Comparison of ENCODE assay signal across 19 cellular contexts in the genomic region with DNA sequence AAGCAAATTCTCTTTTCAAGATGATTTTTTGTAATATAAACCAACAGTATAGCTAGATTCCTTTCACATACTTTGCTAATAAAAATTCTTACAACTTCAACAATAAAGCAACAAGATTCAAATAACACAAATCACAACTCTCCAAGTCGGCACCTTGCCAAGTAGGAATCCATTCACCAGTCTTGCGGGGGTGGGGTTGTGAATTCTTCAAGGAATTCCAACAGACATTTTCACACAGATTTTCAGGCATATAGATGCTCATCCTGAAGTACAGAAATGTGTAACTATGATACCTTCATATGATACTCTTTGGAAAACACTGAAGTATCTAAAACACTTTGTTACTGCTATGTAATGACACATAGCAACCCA. TPM values are rescaled to one million over a fixed set of nuclear protein-coding genes. Genes with fewer than 3 reads are reported as not detected.
DNase-seq lines count a peak whose midpoint lies in the region; ATAC-seq and TF ChIP-seq lines count a peak whose summit lies in the region.
"Had no signal": no experiment of that assay in that cellular context is flagged by ENCODE, and none has a peak within 500 bp of the region (broad histone marks: within the 10 kb centered on the region; RNA-seq: fewer than 3 reads in every experiment).

No MANE protein-coding gene starts in this region.

- no peaks in the 10 kb centered on the region for H4K20me1 ChIP-seq in DOHH2 (ENCODE audit: control insufficient read depth, insufficient read depth, low read depth, low read length)

- H3K27ac Mint-ChIP-seq in activated CD8-positive, alpha-beta memory T cell treated with anti-CD3 and anti-CD28 coated beads, Interleukin-2, amount 10 ng/mL, durations not matched to agents 7 days and 5 days = peak overlapping the region; percentile 86
- no peak overlapping the region for H3K27ac Mint-ChIP-seq in endodermal cell
- peak overlapping the region; percentile 80 for H3K27ac Mint-ChIP-seq in stimulated activated effector memory CD8-positive, alpha-beta T cell treated with anti-CD3 and anti-CD28 coated beads, Interleukin-12 subunit alpha, Interleukin-12 subunit beta, amount 100 ng/mL, for 72 hours
- H3K27ac Mint-ChIP-seq: activated B cell treated with CpG ODN at 0.5 μM for 24 hours had no signal

- TF ChIP-seq CTCF in DOHH2 (IDR thresholded peaks at IDR 0.05; ENCODE audit: low read depth, low read length, poor library complexity, severe bottlenecking) (no peak), endodermal cell (conservative IDR thresholded peaks at IDR 0.05) (no peak)

- no peaks in the 10 kb centered on the region for H3K27me3 Mint-ChIP-seq in activated CD8-positive, alpha-beta memory T cell treated with anti-CD3 and anti-CD28 coated beads, Interleukin-2, amount 10 ng/mL, durations not matched to agents 7 days and 5 days
- peaks cover 7% of the 10 kb centered on the region for H3K27me3 Mint-ChIP-seq in endodermal cell (ENCODE audit: insufficient read depth)
- H3K27me3 Mint-ChIP-seq: activated B cell treated with CpG ODN at 0.5 μM for 24 hours had no signal

- ATAC-seq in activated CD8-positive, alpha-beta memory T cell treated with anti-CD3 and anti-CD28 coated beads, Interleukin-2, amount 10 ng/mL, durations not matched to agents 7 days and 5 days = no peak
- ATAC-seq in stimulated activated effector memory CD8-positive, alpha-beta T cell treated with anti-CD3 and anti-CD28 coated beads, Interleukin-12 subunit alpha, Interleukin-12 subunit beta, amount 100 ng/mL, for 72 hours = no peak
- no peak for ATAC-seq in GM21717 (IDR thresholded peaks at IDR 0.05; ENCODE audit: unreplicated experiment)
- ATAC-seq in GM21786 (IDR thresholded peaks at IDR 0.05; ENCODE audit: unreplicated experiment) = no peak
- ATAC-seq: body of pancreas, HCT116, heart right ventricle had no signal

- H3K4me1 ChIP-seq in DOHH2 (ENCODE audit: control insufficient read depth, low read length) (peaks cover 13% of the 10 kb centered on the region), endodermal cell (ENCODE audit: control insufficient read depth, insufficient read depth, low read length) (no peaks in the 10 kb centered on the region)
- H3K4me1 ChIP-seq: body of pancreas, parathyroid adenoma, sigmoid colon had no signal

- peaks cover 54% of the 10 kb centered on the region for H3K4me1 Mint-ChIP-seq in activated CD8-positive, alpha-beta memory T cell treated with anti-CD3 and anti-CD28 coated beads, Interleukin-2, amount 10 ng/mL, durations not matched to agents 7 days and 5 days
- H3K4me1 Mint-ChIP-seq in endodermal cell = no peaks in the 10 kb centered on the region
- H3K4me1 Mint-ChIP-seq in stimulated activated effector memory CD8-positive, alpha-beta T cell treated with anti-CD3 and anti-CD28 coated beads, Interleukin-12 subunit alpha, Interleukin-12 subunit beta, amount 100 ng/mL, for 72 hours = peaks cover 73% of the 10 kb centered on the region

- H3K27me3 ChIP-seq in DOHH2 (ENCODE audit: control insufficient read depth, low read length) (peaks cover 62% of the 10 kb centered on the region), endodermal cell (ENCODE audit: control insufficient read depth, insufficient read depth, low read length, poor library complexity, severe bottlenecking) (no peaks in the 10 kb centered on the region)
- H3K27me3 ChIP-seq: body of pancreas, sigmoid colon had no signal

- H3K36me3 ChIP-seq in DOHH2 (ENCODE audit: control insufficient read depth, low read length) = no peaks in the 10 kb centered on the region
- H3K36me3 ChIP-seq in endodermal cell (ENCODE audit: control insufficient read depth, insufficient read depth, low read length) = no peaks in the 10 kb centered on the region
- H3K36me3 ChIP-seq: heart right ventricle, sigmoid colon had no signal

- H3K9ac ChIP-seq in endodermal cell (ENCODE audit: extremely low read depth, low read length, poor library complexity, severe bottlenecking) = no peak overlapping the region
- H3K9ac ChIP-seq: parathyroid adenoma had no signal

- CTCF ChIA-PET in activated CD8-positive, alpha-beta memory T cell treated with anti-CD3 and anti-CD28 coated beads, Interleukin-2, amount 10 ng/mL, durations not matched to agents 7 days and 5 days (lab: Charles Lee) = interaction anchor here (0.7 to 3.2 kb wide), 8 partner anchors 11 to 61 kb away, joined by 3 to 25 read pairs (median 6); a partner anchor contains a TSS

- no peak overlapping the region for H3K4me3 ChIP-seq in DOHH2 (ENCODE audit: low read length)
- no peak overlapping the region for H3K4me3 ChIP-seq in endodermal cell (ENCODE audit: low read length)
- H3K4me3 ChIP-seq: body of pancreas, coronary artery, heart right ventricle, sigmoid colon had no signal

- no peaks in the 10 kb centered on the region for H3K79me2 ChIP-seq in DOHH2 (ENCODE audit: control insufficient read depth, low read length)
- H3K79me2 ChIP-seq: parathyroid adenoma had no signal

- no peak for DNase-seq in activated CD8-positive, alpha-beta memory T cell treated with anti-CD3 and anti-CD28 coated beads, Interleukin-2, amount 10 ng/mL, durations not matched to agents 7 days and 5 days
- no peak for DNase-seq in activated CD8-positive, alpha-beta memory T cell treated with anti-CD3 and anti-CD28 coated beads, Interleukin-2, amount 50 U/mL, for 4 hours
- DNase-seq in endodermal cell (peak; percentile 7), NCI-H1417 treated with DMSO at 0.1 percent for 48 hours (lab: John Stamatoyannopoulos, UW) (no peak)
- no peak for DNase-seq in stimulated activated effector memory CD8-positive, alpha-beta T cell treated with anti-CD3 and anti-CD28 coated beads, Interleukin-12 subunit alpha, Interleukin-12 subunit beta, amount 100 ng/mL, for 72 hours (ENCODE audit: low spot score in 2 of 2)
- DNase-seq: ACHN; activated B cell treated with CpG ODN at 0.5 μM for 24 hours; activated CD8-positive, alpha-beta memory T cell treated with anti-CD3 and anti-CD28 coated beads, Interleukin-2, amount 50 U/mL, for 48 hours; body of pancreas; DMS79; heart right ventricle; sigmoid colon; stimulated activated CD4-positive, alpha-beta T cell treated with anti-CD3 and anti-CD28 coated beads, Interleukin-1b, Interleukin-23, amount 100 ng/mL, for 48 hours had no signal

- H3K9me2 ChIP-seq in DOHH2 (replicated peaks; ENCODE audit: control insufficient read depth, low read length) = no peaks in the 10 kb centered on the region

- H3K36me3 Mint-ChIP-seq in activated CD8-positive, alpha-beta memory T cell treated with anti-CD3 and anti-CD28 coated beads, Interleukin-2, amount 10 ng/mL, durations not matched to agents 7 days and 5 days = no peaks in the 10 kb centered on the region
- no peaks in the 10 kb centered on the region for H3K36me3 Mint-ChIP-seq in endodermal cell (ENCODE audit: low read depth)
- no peaks in the 10 kb centered on the region for H3K36me3 Mint-ChIP-seq in stimulated activated effector memory CD8-positive, alpha-beta T cell treated with anti-CD3 and anti-CD28 coated beads, Interleukin-12 subunit alpha, Interleukin-12 subunit beta, amount 100 ng/mL, for 72 hours

- H3K27ac ChIP-seq in DOHH2 (ENCODE audit: low read depth, low read length) = no peak overlapping the region
- no peak overlapping the region for H3K27ac ChIP-seq in endodermal cell (ENCODE audit: low read depth, low read length)
- H3K27ac ChIP-seq: body of pancreas, coronary artery, parathyroid adenoma, sigmoid colon had no signal

- peak overlapping the region; percentile 35 for H3K4me2 ChIP-seq in DOHH2 (ENCODE audit: low read length)

- peak overlapping the region; percentile 29 for H3K4me3 Mint-ChIP-seq in activated CD8-positive, alpha-beta memory T cell treated with anti-CD3 and anti-CD28 coated beads, Interleukin-2, amount 10 ng/mL, durations not matched to agents 7 days and 5 days
- no peak overlapping the region for H3K4me3 Mint-ChIP-seq in endodermal cell
- H3K4me3 Mint-ChIP-seq in stimulated activated effector memory CD8-positive, alpha-beta T cell treated with anti-CD3 and anti-CD28 coated beads, Interleukin-12 subunit alpha, Interleukin-12 subunit beta, amount 100 ng/mL, for 72 hours = peak overlapping the region; percentile 68

- no peaks in the 10 kb centered on the region for H3K9me3 Mint-ChIP-seq in activated CD8-positive, alpha-beta memory T cell treated with anti-CD3 and anti-CD28 coated beads, Interleukin-2, amount 10 ng/mL, durations not matched to agents 7 days and 5 days (ENCODE audit: low read depth)
- no peaks in the 10 kb centered on the region for H3K9me3 Mint-ChIP-seq in endodermal cell
- H3K9me3 Mint-ChIP-seq in stimulated activated effector memory CD8-positive, alpha-beta T cell treated with anti-CD3 and anti-CD28 coated beads, Interleukin-12 subunit alpha, Interleukin-12 subunit beta, amount 100 ng/mL, for 72 hours = no peaks in the 10 kb centered on the region
- H3K9me3 Mint-ChIP-seq: activated B cell treated with CpG ODN at 0.5 μM for 24 hours had no signal

- no peaks in the 10 kb centered on the region for H3K9me3 ChIP-seq in DOHH2 (ENCODE audit: control insufficient read depth, insufficient read depth, low read length)
- no peaks in the 10 kb centered on the region for H3K9me3 ChIP-seq in endodermal cell (ENCODE audit: control insufficient read depth, low read length)
- H3K9me3 ChIP-seq: body of pancreas, heart right ventricle, sigmoid colon had no signal

- 92 to 100% methylated on average over 1 to 2 of the region's 2 CpGs for WGBS in endodermal cell (ENCODE audit: insufficient coverage in 1 of 2, insufficient read length in 1 of 2), 2 experiments

- H3F3A ChIP-seq in DOHH2 (ENCODE audit: control insufficient read depth, insufficient read depth) = no peaks in the 10 kb centered on the region

RNA-seq across cellular contexts. Expression of a gene that starts 36.5 kb away (rescaled TPM):
- total RNA-seq in activated CD8-positive, alpha-beta memory T cell treated with anti-CD3 and anti-CD28 coated beads, Interleukin-2, amount 10 ng/mL, durations not matched to agents 7 days and 5 days = 10 to 100 TPM; 15.1 to 26.7 TPM
- total RNA-seq in endodermal cell = not detected
- polyA plus RNA-seq in endodermal cell (2013, experiment 1 of 2) = 0.50 TPM
- polyA plus RNA-seq in endodermal cell (2013, experiment 2 of 2) = 0.58 TPM

Comparison
In these comparisons a context has a peak if more than half of its experiments do, and no peak if none do; other contexts are left out.
1. RNA of a gene that starts 36.5 kb away (total RNA-seq): 15.1 to 26.7 TPM in activated CD8-positive, alpha-beta memory T cell treated with anti-CD3 and anti-CD28 coated beads, Interleukin-2, amount 10 ng/mL, durations not matched to agents 7 days and 5 days; not detected in endodermal cell; every median in the first group is over 10 times any median in the second.